ENCODE assay signal across 20 cellular contexts in genomic region chr7:131727189-131727588, GRCh38.
"Had no signal": no experiment of that assay in that cellular context is flagged by ENCODE, and none has a peak within 500 bp of the region (broad histone marks: within the 10 kb centered on the region; RNA-seq: fewer than 3 reads in every experiment).

No MANE protein-coding gene starts in this region.

- H3K36me3 Mint-ChIP-seq: mesothelial cell of epicardium had no signal

- H3K36me3 ChIP-seq: colonic mucosa, gastroesophageal sphincter, heart right ventricle, left lung, lower lobe of right lung had no signal

- ATAC-seq: effector memory CD8-positive, alpha-beta T cell; esophagus mucosa; foreskin keratinocyte; gastroesophageal sphincter; heart right ventricle; left cardiac atrium; left lung; left ventricle myocardium superior; lower lobe of right lung; mucosa of descending colon had no signal

- H3K27ac Mint-ChIP-seq: effector memory CD8-positive, alpha-beta T cell; endodermal cell; mesothelial cell of epicardium had no signal

- H3K4me1 ChIP-seq: colonic mucosa, foreskin keratinocyte, gastroesophageal sphincter, heart right ventricle, left lung, lower lobe of right lung had no signal

- DNase-seq: colonic mucosa; dermis blood vessel endothelial cell; dorsolateral prefrontal cortex; effector CD8-positive, alpha-beta T cell; effector memory CD8-positive, alpha-beta T cell; endodermal cell; erythroblast; foreskin keratinocyte; heart right ventricle; hippocampal formation; left cardiac atrium; left lung; left ventricle myocardium superior; lower lobe of right lung; mesenchymal stem cell; mucosa of descending colon had no signal

- H3K27ac ChIP-seq: colonic mucosa, epithelial cell of prostate, foreskin keratinocyte, gastroesophageal sphincter, heart right ventricle, left lung, lower lobe of right lung had no signal

- H3K4me1 Mint-ChIP-seq: endodermal cell, mesothelial cell of epicardium had no signal

- H3K9me3 ChIP-seq: colonic mucosa, gastroesophageal sphincter, heart right ventricle, left lung, lower lobe of right lung, mucosa of descending colon had no signal

- H3K4me3 ChIP-seq: colonic mucosa, dorsolateral prefrontal cortex, gastroesophageal sphincter, heart right ventricle, left lung, lower lobe of right lung, mucosa of descending colon had no signal

- H3K4me3 Mint-ChIP-seq: effector memory CD8-positive, alpha-beta T cell; endodermal cell; mesothelial cell of epicardium had no signal

- H3K27me3 ChIP-seq: colonic mucosa, foreskin keratinocyte had no signal
